22 cellular contexts compared by ENCODE assay signal in genomic region chrX:56928546-56928945, GRCh38.
"Had no signal": no experiment of that assay in that cellular context is flagged by ENCODE, and none has a peak within 500 bp of the region (broad histone marks: within the 10 kb centered on the region; RNA-seq: fewer than 3 reads in every experiment).

No MANE protein-coding gene starts in this region.

- H3K9ac ChIP-seq: SK-N-SH had no signal

- H3K9me3 Mint-ChIP-seq: T-cell; T-helper 1 cell treated with Interleukin-12 subunit alpha and Interleukin-12 subunit beta and Interleukin-4 antibody, amounts not matched to agents 30 μg/mL and 1 μg/mL, for 36 hours had no signal

- DNase-seq: IMR-90, Karpas-422, KG1, MG63, NCI-H1092, NCI-H1436, NCI-H1694, NCI-H187 treated with DMSO at 0.1 percent for 48 hours, NCI-H2029 treated with DMSO at 0.1 percent for 48 hours, NCI-H2171 treated with DMSO at 0.1 percent for 48 hours, NCI-H345, NCI-H524 treated with DMSO at 0.1 percent for 48 hours, NCI-H69, NCI-H774, Right ventricle myocardium superior, RPMI8226, SK-N-SH, SW 1271, T-cell had no signal

- FAIRE-seq: HepG2, RCC 7860 had no signal

- H3K36me3 ChIP-seq: MG63 had no signal

- H3K27ac Mint-ChIP-seq: T-cell; T-helper 1 cell treated with Interleukin-12 subunit alpha and Interleukin-12 subunit beta and Interleukin-4 antibody, amounts not matched to agents 30 μg/mL and 1 μg/mL, for 36 hours had no signal

- H3K4me3 ChIP-seq: MG63 had no signal

- H3K36me3 Mint-ChIP-seq: T-cell had no signal

- H3K27me3 ChIP-seq: MG63 had no signal

- H3K4me2 ChIP-seq: SK-N-SH had no signal

- H3K4me1 Mint-ChIP-seq: T-cell had no signal

- H3K9me3 ChIP-seq: MG63, SK-N-SH had no signal

- H3K4me3 Mint-ChIP-seq: T-cell; T-helper 1 cell treated with Interleukin-12 subunit alpha and Interleukin-12 subunit beta and Interleukin-4 antibody, amounts not matched to agents 30 μg/mL and 1 μg/mL, for 36 hours had no signal

- ATAC-seq: HepG2, T-cell had no signal
